In the genomic region with DNA sequence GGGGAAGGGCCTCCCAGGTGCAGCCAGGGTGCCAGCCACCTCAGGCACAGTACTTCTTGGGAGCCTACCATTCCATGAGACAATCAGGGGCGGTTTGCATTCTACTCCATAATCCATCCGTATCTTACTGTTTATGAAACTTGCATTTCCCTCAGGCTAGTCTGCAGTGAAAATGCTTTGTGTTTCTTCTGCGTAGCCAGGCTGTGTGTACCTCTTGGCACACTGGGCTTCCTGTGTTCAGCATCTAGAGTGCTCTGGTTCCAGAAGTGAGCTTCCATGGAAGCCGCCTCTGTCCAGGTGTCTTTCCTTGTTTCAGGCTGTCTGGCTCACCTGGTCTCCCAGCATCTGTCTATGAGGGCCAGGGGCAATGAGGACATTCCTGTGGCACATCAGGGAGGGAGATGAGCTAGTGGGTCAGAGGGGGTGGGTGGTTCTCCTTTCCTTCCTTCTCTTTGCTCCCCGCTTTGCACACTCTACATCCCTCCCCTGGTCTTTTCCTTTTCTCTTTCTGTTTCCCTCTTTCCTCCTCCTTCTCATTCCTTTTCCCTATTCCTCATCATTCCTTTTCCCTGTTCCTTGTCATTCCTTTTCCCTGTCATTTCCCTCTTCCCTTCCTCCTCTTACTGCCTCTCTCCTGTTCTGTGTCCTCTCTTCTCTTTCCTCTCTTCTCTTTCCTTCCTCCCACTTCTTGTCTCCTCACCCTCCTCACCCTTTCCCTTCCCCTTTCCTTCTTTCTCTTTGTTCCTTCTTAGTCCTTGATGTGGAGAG, we compare ENCODE assay signal across 22 cellular contexts.
DNase-seq lines count a peak whose midpoint lies in the region; ATAC-seq, FAIRE-seq and TF ChIP-seq lines count a peak whose summit lies in the region.
"Had no signal": no experiment of that assay in that cellular context is flagged by ENCODE, and none has a peak within 500 bp of the region (broad histone marks: within the 10 kb centered on the region; RNA-seq: fewer than 3 reads in every experiment).

No MANE protein-coding gene starts in this region.

- H3K79me2 ChIP-seq in HepG2 (ENCODE audit: insufficient read depth, low read length): no peaks in the 10 kb centered on the region
- no peaks in the 10 kb centered on the region for H3K79me2 ChIP-seq in endothelial cell of umbilical vein (ENCODE audit: control insufficient read depth, insufficient read depth, low read length)

- H3K9me3 ChIP-seq in HepG2 (ENCODE audit: low read length): no peaks in the 10 kb centered on the region
- no peaks in the 10 kb centered on the region for H3K9me3 ChIP-seq in right lobe of liver
- H3K9me3 ChIP-seq in endothelial cell of umbilical vein (replicated peaks; ENCODE audit: control insufficient read depth, insufficient read depth, low read length): no peaks in the 10 kb centered on the region
- H3K9me3 ChIP-seq in uterus: no peaks in the 10 kb centered on the region
- H3K9me3 ChIP-seq: SJSA1 had no signal

- DNase-seq in HepG2 (ENCODE audit: low spot score) (no peak), right lobe of liver (no peak), endothelial cell of umbilical vein (ENCODE audit: low read depth, low spot score) (peak; percentile 51), pulmonary artery endothelial cell (ENCODE audit: low read depth, low spot score) (peak; percentile 26), uterus (no peak), natural killer cell (no peak)
- DNase-seq: CD4-positive, alpha-beta T cell; GM23248; H7; HFFc6; IMR-90; MM.1S; NCI-H2029; NCI-H446 treated with DMSO at 0.1 percent for 48 hours; NCI-H82; Right ventricle myocardium superior; RPMI8226 had no signal

- no peak for TF ChIP-seq RAD21 in HepG2 (CRISPR knock-in tag; IDR thresholded peaks at IDR 0.05)

- no peak for FAIRE-seq in HepG2 (lab: Jason Lieb, UNC)
- peak; percentile 77 for FAIRE-seq in endothelial cell of umbilical vein (lab: Jason Lieb, UNC)
- FAIRE-seq: D721Med, HTR-8/SVneo had no signal

- H4K20me1 ChIP-seq in HepG2 (ENCODE audit: insufficient read depth, low read length) (no peaks in the 10 kb centered on the region), endothelial cell of umbilical vein (replicated peaks; ENCODE audit: control insufficient read depth, extremely low read depth, insufficient read depth, low read length) (no peaks in the 10 kb centered on the region)

- H2AFZ ChIP-seq in HepG2 (ENCODE audit: low read length): no peak overlapping the region
- no peak overlapping the region for H2AFZ ChIP-seq in endothelial cell of umbilical vein (ENCODE audit: low read depth, low read length)
- H2AFZ ChIP-seq: GM23248 had no signal

- H3K27me3 Mint-ChIP-seq in natural killer cell (ENCODE audit: low read depth in 2 of 2): no peaks in the 10 kb centered on the region
- H3K27me3 Mint-ChIP-seq: CD4-positive, alpha-beta T cell had no signal

- ATAC-seq in HepG2 (no peak), right lobe of liver (no peak), natural killer cell (no peak), HG02852 (IDR thresholded peaks at IDR 0.05; ENCODE audit: unreplicated experiment) (no peak)

- H3K4me1 ChIP-seq in HepG2 (ENCODE audit: insufficient read depth, low read length): peaks cover 26% of the 10 kb centered on the region
- H3K4me1 ChIP-seq in right lobe of liver: no peaks in the 10 kb centered on the region
- H3K4me1 ChIP-seq in endothelial cell of umbilical vein (ENCODE audit: control insufficient read depth, extremely low read depth, insufficient read depth, low read length): peaks cover 12% of the 10 kb centered on the region
- no peaks in the 10 kb centered on the region for H3K4me1 ChIP-seq in uterus
- H3K4me1 ChIP-seq: SJSA1 had no signal

- intact Hi-C loops in HepG2 (cut with micrococcal nuclease; ENCODE audit: unreplicated experiment): no loop called here
- intact Hi-C loops in right lobe of liver (cut with DNase I): no loop called here
- intact Hi-C loops in endothelial cell of umbilical vein (cut with micrococcal nuclease): loop anchor here (1.0 kb wide), 1 partner anchor 11 kb away; no protein-coding TSS in a partner anchor
- intact Hi-C loops in uterus (cut with DNase I; ENCODE audit: low total_unique reads): no loop called here
- intact Hi-C loops in natural killer cell (cut with micrococcal nuclease): no loop called here

- no peak overlapping the region for H3K4me2 ChIP-seq in HepG2 (ENCODE audit: low read depth, low read length)
- H3K4me2 ChIP-seq in endothelial cell of umbilical vein (ENCODE audit: insufficient read depth, low read length): peak overlapping the region; percentile 22
- H3K4me2 ChIP-seq: KMS-11 had no signal

- TF ChIP-seq EP300 in HepG2 (IDR thresholded peaks at IDR 0.05; ENCODE audit: low read depth in 2 of 2, low read length in 2 of 2) (no peak), HepG2 (CRISPR knock-in tag; IDR thresholded peaks at IDR 0.05; ENCODE audit: borderline replicate concordance) (no peak)

- in situ Hi-C loops in HepG2 (cut with HindIII; ENCODE audit: extremely low pct_ligation_motif_present, low pct_unique_long_range_greater_than_20kb): no loop called here

- POLR2A ChIA-PET in HepG2 (lab: Yijun Ruan, JAX): no interaction called here
- POLR2A ChIA-PET in endothelial cell of umbilical vein (lab: Charles Lee): interaction anchor here (0.9 to 1.2 kb wide), 2 partner anchors 10 to 11 kb away, joined by 3 to 4 read pairs; no protein-coding TSS in a partner anchor

- no peaks in the 10 kb centered on the region for H3K36me3 ChIP-seq in HepG2 (replicated peaks in 1 of 2; ENCODE audit: control insufficient read depth in 1 of 2, insufficient read depth in 2 of 2, low read length in 2 of 2)
- H3K36me3 ChIP-seq in right lobe of liver: no peaks in the 10 kb centered on the region
- H3K36me3 ChIP-seq in endothelial cell of umbilical vein (ENCODE audit: control insufficient read depth in 2 of 2, extremely low read depth in 1 of 2, insufficient read depth in 2 of 2, low read length in 2 of 2): no peaks in the 10 kb centered on the region
- H3K36me3 ChIP-seq in uterus: no peaks in the 10 kb centered on the region
- H3K36me3 ChIP-seq: SJSA1 had no signal

- TF ChIP-seq CTCF in HepG2 (CRISPR knock-in tag; IDR thresholded peaks at IDR 0.05) (no peak), right lobe of liver (IDR thresholded peaks at IDR 0.05) (no peak), endothelial cell of umbilical vein (IDR thresholded peaks at IDR 0.05; ENCODE audit: extremely low read depth in 1 of 2, insufficient read depth in 1 of 2, low read depth in 1 of 2, low read length in 2 of 2) (no peak), uterus (IDR thresholded peaks at IDR 0.05) (no peak), natural killer cell (IDR thresholded peaks at IDR 0.05) (no peak)

- no peak overlapping the region for H3K27ac Mint-ChIP-seq in natural killer cell
- H3K27ac Mint-ChIP-seq: CD4-positive, alpha-beta T cell; HFFc6 had no signal

- H3K9me1 ChIP-seq in endothelial cell of umbilical vein (replicated peaks; ENCODE audit: control insufficient read depth, extremely low read depth, insufficient read depth, low read length): no peaks in the 10 kb centered on the region

- dilution Hi-C loops in endothelial cell of umbilical vein (cut with MboI; ENCODE audit: extremely low pct_ligation_motif_present, low sequenced_read_pairs): no loop called here

- H3K27me3 ChIP-seq in HepG2 (ENCODE audit: control insufficient read depth in 1 of 2, insufficient read depth in 2 of 2, low read length in 2 of 2) (no peaks in the 10 kb centered on the region), right lobe of liver (no peaks in the 10 kb centered on the region), endothelial cell of umbilical vein (ENCODE audit: control insufficient read depth in 2 of 2, insufficient read depth in 2 of 2, low read length in 2 of 2) (no peaks in the 10 kb centered on the region), uterus (no peaks in the 10 kb centered on the region)
- H3K27me3 ChIP-seq: SJSA1 had no signal

- BruUV-seq in HepG2 (replicated peaks; lab: Mats Ljungman, UMichigan): no TSS peak
- BruUV-seq in endothelial cell of umbilical vein (replicated peaks; lab: Mats Ljungman, UMichigan): no TSS peak

- no peak overlapping the region for H3K4me3 Mint-ChIP-seq in natural killer cell
- H3K4me3 Mint-ChIP-seq: CD4-positive, alpha-beta T cell; HFFc6 had no signal

- H3K27ac ChIP-seq in HepG2 (ENCODE audit: extremely low read length, insufficient read depth, low read length): no peak overlapping the region
- no peak overlapping the region for H3K27ac ChIP-seq in right lobe of liver
- H3K27ac ChIP-seq in endothelial cell of umbilical vein (ENCODE audit: insufficient read depth, low read depth, low read length): no peak overlapping the region
- H3K27ac ChIP-seq in uterus: no peak overlapping the region
- H3K27ac ChIP-seq: GM23248, KMS-11, SJSA1 had no signal

- H3K4me3 ChIP-seq in HepG2 (replicated peaks in 1 of 3; ENCODE audit: insufficient read depth in 1 of 3, low read depth in 2 of 3, low read length in 3 of 3) (no peak overlapping the region), right lobe of liver (no peak overlapping the region), endothelial cell of umbilical vein (replicated peaks in 1 of 3; ENCODE audit: insufficient read depth in 1 of 3, low read depth in 1 of 3, low read length in 3 of 3) (no peak overlapping the region), uterus (no peak overlapping the region)
- H3K4me3 ChIP-seq: GM23248, SJSA1 had no signal

- H3K9ac ChIP-seq in HepG2 (ENCODE audit: insufficient read depth, low read depth, low read length) (no peak overlapping the region), endothelial cell of umbilical vein (replicated peaks; ENCODE audit: extremely low read depth, insufficient read depth, low read length) (no peak overlapping the region)
- H3K9ac ChIP-seq: GM23248, KMS-11 had no signal

- TF ChIP-seq POLR2A in HepG2 (IDR thresholded peaks at IDR 0.05; ENCODE audit: insufficient read depth in 1 of 2, low read depth in 2 of 2, low read length in 2 of 2) (no peak), right lobe of liver (IDR thresholded peaks at IDR 0.05) (no peak), endothelial cell of umbilical vein (IDR thresholded peaks at IDR 0.05; ENCODE audit: low read depth, low read length) (no peak), uterus (IDR thresholded peaks at IDR 0.05) (no peak)

- 94% methylated on average over 5 of the region's 5 CpGs for WGBS in HepG2 (ENCODE audit: low lambda C conversion rate)
- WGBS in right lobe of liver (ENCODE audit: insufficient coverage, low coverage, low lambda C conversion rate, missing lambda C conversion rate): 74% methylated on average over 3 of the region's 5 CpGs

- CTCF ChIA-PET in HepG2 (lab: Yijun Ruan, JAX; ENCODE audit: low intra/inter-chr PET ratio, low total read pairs): no interaction called here
- CTCF ChIA-PET in endothelial cell of umbilical vein (lab: Charles Lee): interaction anchor here (1.0 to 1.2 kb wide), 2 partner anchors 189 to 322 kb away, joined by 4 read pairs; no protein-coding TSS in a partner anchor

- H3K4me1 Mint-ChIP-seq in natural killer cell: peaks cover 28 to 33% of the 10 kb centered on the region in 2 donors

- no peaks in the 10 kb centered on the region for H3K36me3 Mint-ChIP-seq in natural killer cell

- H3K9me3 Mint-ChIP-seq in natural killer cell: no peaks in the 10 kb centered on the region
- H3K9me3 Mint-ChIP-seq: CD4-positive, alpha-beta T cell; HFFc6 had no signal

TF ChIP-seq in HepG2, 621 proteins besides CTCF, POLR2A, EP300 and RAD21 (continues in another document):
- no peak for TF ChIP-seq KAT2B (IDR thresholded peaks at IDR 0.05; ENCODE audit: borderline replicate concordance, low read depth, low read length)

Comparison
In these comparisons a context has a peak if more than half of its experiments do, and no peak if none do; other contexts are left out.
1. DNase-seq: peak in endothelial cell of umbilical vein (single experiment) and pulmonary artery endothelial cell (single experiment); none in HepG2 (single experiment), right lobe of liver (0 of 3), uterus (0 of 2) and natural killer cell (single experiment).